In genomic region chr20:1174787-1175186, GRCh38 we compare ENCODE assay signal across 1 cellular context.
TF ChIP-seq lines count a peak whose summit lies in the region.

No MANE protein-coding gene starts in this region.

TF ChIP-seq in HepG2, 621 proteins besides CTCF, POLR2A, EP300 and RAD21:
- TF ChIP-seq FOXO4 (CRISPR knock-in tag; conservative IDR thresholded peaks at IDR 0.05) (0 out of 2 replicates have a peak, but pooled peaks have one; percentile 78), MLX (CRISPR knock-in tag; IDR thresholded peaks at IDR 0.05) (no peak)
TF ChIP-seq in HepG2: peak in this region for 1.
